Comparison of ENCODE assay signal across 14 cellular contexts in genomic region chr6:32183483-32184083, GRCh38. TPM values are rescaled to one million over a fixed set of nuclear protein-coding genes. Genes with fewer than 3 reads are reported as not detected.
A peak's percentile ranks its signal among the peaks of the same experiment; 100 is the strongest.
DNase-seq lines count a peak whose midpoint lies in the region; ATAC-seq and TF ChIP-seq lines count a peak whose summit lies in the region.
"Had no signal": no experiment of that assay in that cellular context is flagged by ENCODE, and none has a peak within 500 bp of the region (broad histone marks: within the 10 kb centered on the region; RNA-seq: fewer than 3 reads in every experiment).

No MANE protein-coding gene starts in this region.

- peaks cover 42 to 87% (median 65%) of the 10 kb centered on the region in 10 experiments for H3K4me1 ChIP-seq in BLaER1 treated with 17β-estradiol and CSF1 and Interleukin-3, amounts not matched to agents 10 nM and 100 nM
- H3K4me1 ChIP-seq in GM23338 (ENCODE audit: insufficient read depth) (peaks cover 11% of the 10 kb centered on the region), esophagus muscularis mucosa (peaks cover 70 to 89% (median 86%) of the 10 kb centered on the region in 4 donors), parathyroid adenoma (no peaks in the 10 kb centered on the region), PC-3 (ENCODE audit: insufficient read depth, low read length) (peaks cover 10% of the 10 kb centered on the region)

- H4K20me1 ChIP-seq in BLaER1 treated with 17β-estradiol and CSF1 and Interleukin-3, amounts not matched to agents 10 nM and 100 nM = peaks cover 0 to 37% (median 7%) of the 10 kb centered on the region in 11 experiments; a peak in 9 of 22 replicates
- H4K20me1 ChIP-seq in GM23338 (replicated peaks; ENCODE audit: insufficient read depth) (no peaks in the 10 kb centered on the region), PC-3 (ENCODE audit: low read length) (no peaks in the 10 kb centered on the region)

- intact Hi-C loops in esophagus muscularis mucosa (cut with DNase I) = no loop called here
- intact Hi-C loops in PC-3 (cut with micrococcal nuclease) = no loop called here

- WGBS in esophagus muscularis mucosa = 80% methylated on average over 15 of the region's 15 CpGs

- CTCF ChIA-PET in activated CD8-positive, alpha-beta memory T cell treated with anti-CD3 and anti-CD28 coated beads, Interleukin-2, amount 10 ng/mL, durations not matched to agents 7 days and 5 days (lab: Charles Lee) = interaction anchor here (1.9 kb wide), 1 partner anchor 9 kb away, joined by 8 read pairs; the partner anchor contains the start of gene GPSM3
- CTCF ChIA-PET in PC-3 (lab: Charles Lee) = no interaction called here

- no peak for TF ChIP-seq CTCF in GM23338 (conservative IDR thresholded peaks at IDR 0.05; ENCODE audit: low read depth in 2 of 2)
- TF ChIP-seq CTCF in esophagus muscularis mucosa (IDR thresholded peaks at IDR 0.05) = no peak
- TF ChIP-seq CTCF in parathyroid adenoma (IDR thresholded peaks at IDR 0.05) = no peak
- no peak for TF ChIP-seq CTCF in PC-3 (conservative IDR thresholded peaks at IDR 0.05; ENCODE audit: low read depth, low read length)

- ATAC-seq in GM23338 (no peak), PC-3 (no peak), GM21447 (IDR thresholded peaks at IDR 0.05; ENCODE audit: unreplicated experiment) (no peak)
- ATAC-seq in activated CD8-positive, alpha-beta memory T cell treated with anti-CD3 and anti-CD28 coated beads, Interleukin-2, amount 10 ng/mL, durations not matched to agents 7 days and 5 days = no peak

- H3K4me3 ChIP-seq in BLaER1 treated with 17β-estradiol and CSF1 and Interleukin-3, amounts not matched to agents 10 nM and 100 nM = no peak overlapping the region
- H3K4me3 ChIP-seq in GM23338 = no peak overlapping the region
- no peak overlapping the region for H3K4me3 ChIP-seq in esophagus muscularis mucosa
- no peak overlapping the region for H3K4me3 ChIP-seq in parathyroid adenoma (ENCODE audit: low read depth, low read length)
- no peak overlapping the region for H3K4me3 ChIP-seq in PC-3 (ENCODE audit: low read length)

- H3K79me2 ChIP-seq in GM23338 (replicated peaks; ENCODE audit: insufficient read depth) = peaks cover 13% of the 10 kb centered on the region
- H3K79me2 ChIP-seq in parathyroid adenoma = peaks cover 2% of the 10 kb centered on the region
- H3K79me2 ChIP-seq in PC-3 (ENCODE audit: low read length) = peaks cover 13% of the 10 kb centered on the region

- peaks cover 40% of the 10 kb centered on the region for H3K4me1 Mint-ChIP-seq in GM23338
- H3K4me1 Mint-ChIP-seq in activated CD8-positive, alpha-beta memory T cell treated with anti-CD3 and anti-CD28 coated beads, Interleukin-2, amount 10 ng/mL, durations not matched to agents 7 days and 5 days = peaks cover 53% of the 10 kb centered on the region

- H3K4me2 ChIP-seq in BLaER1 treated with 17β-estradiol and CSF1 and Interleukin-3, amounts not matched to agents 10 nM and 100 nM = peak overlapping the region in 1 of 11 experiments; percentile 26; a peak in 1 of 22 replicates
- H3K4me2 ChIP-seq in GM23338 (no peak overlapping the region), parathyroid adenoma (ENCODE audit: low read length) (no peak overlapping the region), PC-3 (ENCODE audit: low read length) (no peak overlapping the region)

- no peak overlapping the region for H3K4me3 Mint-ChIP-seq in GM23338
- H3K4me3 Mint-ChIP-seq in activated CD8-positive, alpha-beta memory T cell treated with anti-CD3 and anti-CD28 coated beads, Interleukin-2, amount 10 ng/mL, durations not matched to agents 7 days and 5 days = no peak overlapping the region

- TF ChIP-seq POLR2A in esophagus muscularis mucosa (IDR thresholded peaks at IDR 0.05; ENCODE audit: low read depth) = no peak

- H3K27ac ChIP-seq in BLaER1 treated with 17β-estradiol and CSF1 and Interleukin-3, amounts not matched to agents 10 nM and 100 nM = peak overlapping the region in 4 of 11 experiments; percentile 12 to 37 (median 22); a peak in 5 of 22 replicates
- no peak overlapping the region for H3K27ac ChIP-seq in GM23338 (ENCODE audit: low read depth)
- H3K27ac ChIP-seq in esophagus muscularis mucosa (replicated peaks in 1 of 4) = peak overlapping the region; percentile 84 to 99 (median 98)
- H3K27ac ChIP-seq in parathyroid adenoma = peak overlapping the region; percentile 30
- H3K27ac ChIP-seq in PC-3 (ENCODE audit: low read length) = no peak overlapping the region
- H3K27ac ChIP-seq: C4-2B had no signal

- no peaks in the 10 kb centered on the region for H3K27me3 ChIP-seq in BLaER1 treated with 17β-estradiol and CSF1 and Interleukin-3, amounts not matched to agents 10 nM and 100 nM
- H3K27me3 ChIP-seq in GM23338 (ENCODE audit: insufficient read depth) = no peaks in the 10 kb centered on the region
- H3K27me3 ChIP-seq in esophagus muscularis mucosa = no peaks in the 10 kb centered on the region
- H3K27me3 ChIP-seq in parathyroid adenoma (ENCODE audit: control insufficient read depth, insufficient read depth, low read length) = no peaks in the 10 kb centered on the region
- no peaks in the 10 kb centered on the region for H3K27me3 ChIP-seq in PC-3 (ENCODE audit: low read length)

- DNase-seq in GM23338 (ENCODE audit: low spot score) = no peak
- DNase-seq in esophagus muscularis mucosa (ENCODE audit: extremely low spot score) = no peak
- DNase-seq in NCI-H187 (lab: John Stamatoyannopoulos, UW) = no peak
- no peak for DNase-seq in activated CD8-positive, alpha-beta memory T cell treated with anti-CD3 and anti-CD28 coated beads, Interleukin-2, amount 10 ng/mL, durations not matched to agents 7 days and 5 days
- DNase-seq in PC-3 = no peak
- DNase-seq: GDM1, GOT3, midbrain, NCI-H1930, NCI-H748 treated with DMSO at 0.1 percent for 48 hours had no signal

- H3K9me3 ChIP-seq in BLaER1 treated with 17β-estradiol and CSF1 and Interleukin-3, amounts not matched to agents 10 nM and 100 nM (replicated peaks in 1 of 11) = no peaks in the 10 kb centered on the region
- H3K9me3 ChIP-seq in esophagus muscularis mucosa (no peaks in the 10 kb centered on the region), parathyroid adenoma (ENCODE audit: control insufficient read depth, low read length) (no peaks in the 10 kb centered on the region), PC-3 (ENCODE audit: low read length) (no peaks in the 10 kb centered on the region)

- H3K9ac ChIP-seq in BLaER1 treated with 17β-estradiol and CSF1 and Interleukin-3, amounts not matched to agents 10 nM and 100 nM = peak overlapping the region in 10 of 11 experiments; percentile 5 to 66 (median 36); a peak in 12 of 22 replicates
- H3K9ac ChIP-seq in parathyroid adenoma (no peak overlapping the region), PC-3 (ENCODE audit: low read length) (no peak overlapping the region)

- POLR2A ChIA-PET in PC-3 (lab: Charles Lee; ENCODE audit: unreplicated experiment) = no interaction called here

- no TSS peak for BruUV-seq in PC-3 (replicated peaks; lab: Mats Ljungman, UMichigan)

- TF ChIP-seq EP300 in esophagus muscularis mucosa (IDR thresholded peaks at IDR 0.05) = no peak

- no peaks in the 10 kb centered on the region; the same call in 2 of the 3 replicates for H3K9me3 Mint-ChIP-seq in GM23338
- no peaks in the 10 kb centered on the region for H3K9me3 Mint-ChIP-seq in activated CD8-positive, alpha-beta memory T cell treated with anti-CD3 and anti-CD28 coated beads, Interleukin-2, amount 10 ng/mL, durations not matched to agents 7 days and 5 days (ENCODE audit: low read depth)

- peak overlapping the region; percentile 62; the same call in 1 of the 2 replicates for H3K27ac Mint-ChIP-seq in GM23338
- H3K27ac Mint-ChIP-seq in activated CD8-positive, alpha-beta memory T cell treated with anti-CD3 and anti-CD28 coated beads, Interleukin-2, amount 10 ng/mL, durations not matched to agents 7 days and 5 days = no peak overlapping the region

- peaks cover 17% of the 10 kb centered on the region for H3K27me3 Mint-ChIP-seq in GM23338 (ENCODE audit: insufficient read depth, low read depth, poor library complexity)
- H3K27me3 Mint-ChIP-seq in activated CD8-positive, alpha-beta memory T cell treated with anti-CD3 and anti-CD28 coated beads, Interleukin-2, amount 10 ng/mL, durations not matched to agents 7 days and 5 days = no peaks in the 10 kb centered on the region

- H2AFZ ChIP-seq in GM23338 = no peak overlapping the region
- no peak overlapping the region for H2AFZ ChIP-seq in parathyroid adenoma
- no peak overlapping the region for H2AFZ ChIP-seq in PC-3 (ENCODE audit: low read length)

- peaks cover 76% of the 10 kb centered on the region for H3K36me3 Mint-ChIP-seq in GM23338 (ENCODE audit: low read depth)
- H3K36me3 Mint-ChIP-seq in activated CD8-positive, alpha-beta memory T cell treated with anti-CD3 and anti-CD28 coated beads, Interleukin-2, amount 10 ng/mL, durations not matched to agents 7 days and 5 days = peaks cover 39% of the 10 kb centered on the region

- H3F3A ChIP-seq in GM23338 (replicated peaks; ENCODE audit: low read depth) (peaks cover 13% of the 10 kb centered on the region), PC-3 (ENCODE audit: low read length, unreplicated experiment) (no peaks in the 10 kb centered on the region)

- H3K9me2 ChIP-seq in GM23338 (ENCODE audit: insufficient read depth) (no peaks in the 10 kb centered on the region), PC-3 (replicated peaks; ENCODE audit: low read length) (no peaks in the 10 kb centered on the region)

- H3K36me3 ChIP-seq in BLaER1 treated with 17β-estradiol and CSF1 and Interleukin-3, amounts not matched to agents 10 nM and 100 nM = peaks cover 66 to 81% (median 75%) of the 10 kb centered on the region in 11 experiments
- H3K36me3 ChIP-seq in GM23338 (ENCODE audit: insufficient read depth) (peaks cover 5% of the 10 kb centered on the region), esophagus muscularis mucosa (peaks cover 16 to 64% (median 52%) of the 10 kb centered on the region in 4 donors), parathyroid adenoma (ENCODE audit: control insufficient read depth, insufficient read depth, low read length) (no peaks in the 10 kb centered on the region), PC-3 (ENCODE audit: low read depth, low read length) (peaks cover 5% of the 10 kb centered on the region)

RNA-seq across cellular contexts. Expression of gene AGER, which starts 0.5 kb away (rescaled TPM):
- total RNA-seq in GM23338 (2014; rRNA removed; shearing (Covaris generic)) = 2.0 and 2.3 TPM in 2 replicates
- polyA plus RNA-seq in GM23338 (2016; fragmentation: Nextera tagmentation; extraction: Ambion mirVana) = 3.4 and 5.0 TPM in 2 replicates
- total RNA-seq in esophagus muscularis mucosa (1 to 10 TPM in 3 of 4 donors, under 1 TPM in 1; 0.83 to 5.9 (median 3.8) TPM), PC-3 (2014; rRNA removed) (2.0 and 5.0 TPM in 2 replicates)
- total RNA-seq in activated CD8-positive, alpha-beta memory T cell treated with anti-CD3 and anti-CD28 coated beads, Interleukin-2, amount 10 ng/mL, durations not matched to agents 7 days and 5 days = 10 to 100 TPM; 20.7 to 22.0 TPM

RNA-seq across cellular contexts. Expression of gene RNF5, which starts 5.4 kb away (rescaled TPM):
- total RNA-seq in GM23338 (2014; rRNA removed; shearing (Covaris generic)) = 119 and 127 TPM in 2 replicates
- polyA plus RNA-seq in GM23338 (2016; fragmentation: Nextera tagmentation; extraction: Ambion mirVana) = 164 and 173 TPM in 2 replicates
- 10 to 100 TPM; 76.2 to 91.4 (median 88.5) TPM for total RNA-seq in esophagus muscularis mucosa
- 10 to 100 TPM; 41.0 to 51.9 TPM for total RNA-seq in activated CD8-positive, alpha-beta memory T cell treated with anti-CD3 and anti-CD28 coated beads, Interleukin-2, amount 10 ng/mL, durations not matched to agents 7 days and 5 days
- 69.0 and 80.1 TPM in 2 replicates for total RNA-seq in PC-3 (2014; rRNA removed)

RNA-seq across cellular contexts. Expression of gene PBX2, which starts 6.4 kb away (rescaled TPM):
- 89.4 and 111 TPM in 2 replicates for total RNA-seq in GM23338 (2014; rRNA removed; shearing (Covaris generic))
- polyA plus RNA-seq in GM23338 (2016; fragmentation: Nextera tagmentation; extraction: Ambion mirVana) = 7.2 and 8.5 TPM in 2 replicates
- total RNA-seq in esophagus muscularis mucosa = 10 to 100 TPM; 43.6 to 95.9 (median 59.3) TPM
- 10 to 100 TPM; 60.0 to 61.6 TPM for total RNA-seq in activated CD8-positive, alpha-beta memory T cell treated with anti-CD3 and anti-CD28 coated beads, Interleukin-2, amount 10 ng/mL, durations not matched to agents 7 days and 5 days
- total RNA-seq in PC-3 (2014; rRNA removed) = 25.3 and 33.3 TPM in 2 replicates

RNA-seq across cellular contexts. Expression of gene AGPAT1, which starts 7.7 kb away (rescaled TPM):
- 58.8 and 82.1 TPM in 2 replicates for total RNA-seq in GM23338 (2014; rRNA removed; shearing (Covaris generic))
- 39.5 and 39.8 TPM in 2 replicates for polyA plus RNA-seq in GM23338 (2016; fragmentation: Nextera tagmentation; extraction: Ambion mirVana)
- total RNA-seq in esophagus muscularis mucosa (10 to 100 TPM; 52.7 to 76.7 (median 68.9) TPM), PC-3 (2014; rRNA removed) (54.7 and 59.6 TPM in 2 replicates)
- 10 to 100 TPM; 37.5 to 38.6 TPM for total RNA-seq in activated CD8-positive, alpha-beta memory T cell treated with anti-CD3 and anti-CD28 coated beads, Interleukin-2, amount 10 ng/mL, durations not matched to agents 7 days and 5 days

RNA-seq across cellular contexts. Expression of gene GPSM3, which starts 8.9 kb away (rescaled TPM):
- 4.7 and 7.8 TPM in 2 replicates for total RNA-seq in GM23338 (2014; rRNA removed; shearing (Covaris generic))
- polyA plus RNA-seq in GM23338 (2016; fragmentation: Nextera tagmentation; extraction: Ambion mirVana) = 5.5 and 5.9 TPM in 2 replicates
- total RNA-seq in esophagus muscularis mucosa (10 to 100 TPM in 1 of 4 donors, 1 to 10 TPM in 3; 5.7 to 17.4 (median 8.6) TPM), PC-3 (2014; rRNA removed) (5.0 and 7.1 TPM in 2 replicates)
- total RNA-seq in activated CD8-positive, alpha-beta memory T cell treated with anti-CD3 and anti-CD28 coated beads, Interleukin-2, amount 10 ng/mL, durations not matched to agents 7 days and 5 days = 100 to 1,000 TPM; 171 to 196 TPM

Comparison
In these comparisons a context has a peak if more than half of its experiments do, and no peak if none do; other contexts are left out.
1. H3K27ac ChIP-seq: peak in esophagus muscularis mucosa (4 of 4) and parathyroid adenoma (single experiment); none in GM23338 (single experiment) and PC-3 (single experiment).
2. H3K9ac ChIP-seq: peak in BLaER1 treated with 17β-estradiol and CSF1 and Interleukin-3, amounts not matched to agents 10 nM and 100 nM (10 of 11); none in parathyroid adenoma (single experiment) and PC-3 (single experiment).